Comparison of ENCODE assay signal across 8 cellular contexts in the genomic region with DNA sequence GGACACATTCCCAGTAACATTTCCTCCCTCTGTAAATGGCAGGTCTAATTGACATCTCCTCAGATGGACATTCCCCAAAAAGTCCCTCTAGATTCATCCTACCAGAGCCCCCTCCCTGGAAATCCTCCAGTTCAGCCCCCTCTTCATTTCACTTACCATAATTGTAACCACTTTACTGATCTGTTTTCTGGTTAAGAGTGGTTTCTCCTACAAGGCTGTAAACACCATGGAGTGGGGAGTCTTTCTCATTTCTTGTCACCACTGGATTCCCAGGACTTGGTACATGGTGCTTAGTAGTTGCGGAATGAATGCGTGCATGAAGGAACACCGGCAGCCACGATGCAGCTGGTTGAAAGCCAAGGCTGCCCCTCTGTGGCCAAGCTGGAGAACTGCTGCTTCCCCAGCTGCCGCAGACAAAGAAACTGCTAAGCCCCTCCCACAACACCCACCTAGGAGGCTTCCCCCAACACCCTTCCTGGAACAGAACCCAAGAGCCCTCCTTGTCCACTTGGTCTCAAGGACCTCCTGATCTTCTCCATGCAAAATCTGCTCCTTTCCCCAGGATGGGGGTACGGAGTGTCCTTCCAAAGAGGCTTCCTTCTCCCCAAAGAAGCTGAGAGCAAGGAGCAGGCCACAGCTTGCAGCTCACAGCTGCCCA. TPM values are rescaled to one million over a fixed set of nuclear protein-coding genes. Genes with fewer than 3 reads are reported as not detected.
DNase-seq lines count a peak whose midpoint lies in the region; ATAC-seq, FAIRE-seq and TF ChIP-seq lines count a peak whose summit lies in the region.

No MANE protein-coding gene starts in this region.

- H3K4me3 ChIP-seq in suprapubic skin = no peak overlapping the region

- no peaks in the 10 kb centered on the region for H3K9me3 Mint-ChIP-seq in activated T-helper 2 cell treated with anti-CD3 and anti-CD28 coated beads, Interferon-gamma antibody, Interleukin-2, Interleukin-4, amounts not matched to agents 10 μg/mL and 5 μg/mL and 100 μg/mL, durations not matched to agents 14 hours and 24 hours and 36 hours

- H3K27ac ChIP-seq in RWPE1 = 0 out of 2 replicates have a peak overlapping the region, but pooled peaks have one; percentile 10
- no peak overlapping the region for H3K27ac ChIP-seq in suprapubic skin

- 16% methylated on average over 6 of the region's 6 CpGs for WGBS in suprapubic skin

- no peak for TF ChIP-seq POLR2A in suprapubic skin (IDR thresholded peaks at IDR 0.05)

- H3K9me3 ChIP-seq in suprapubic skin = no peaks in the 10 kb centered on the region

- CTCF ChIA-PET in RWPE1 (lab: Yijun Ruan, JAX) = interaction anchor here (0.6 to 0.7 kb wide), 4 partner anchors 40 to 164 kb away, joined by 4 to 5 read pairs (median 4); no protein-coding TSS in a partner anchor

- no peak for FAIRE-seq in frontal cortex (lab: Jason Lieb, UNC)

- peak overlapping the region; percentile 51 for H3K27ac Mint-ChIP-seq in activated T-helper 2 cell treated with anti-CD3 and anti-CD28 coated beads, Interferon-gamma antibody, Interleukin-2, Interleukin-4, amounts not matched to agents 10 μg/mL and 5 μg/mL and 100 μg/mL, durations not matched to agents 14 hours and 24 hours and 36 hours

- TF ChIP-seq CTCF in RWPE1 (conservative IDR thresholded peaks at IDR 0.05; ENCODE audit: low read depth) = peak; percentile 92
- TF ChIP-seq CTCF in suprapubic skin (IDR thresholded peaks at IDR 0.05) = peak; percentile 78 to 93

- peaks cover 24% of the 10 kb centered on the region for H3K36me3 ChIP-seq in suprapubic skin

- ATAC-seq in HG03342 (IDR thresholded peaks at IDR 0.05; ENCODE audit: unreplicated experiment) = no peak

- no peaks in the 10 kb centered on the region for H3K27me3 ChIP-seq in suprapubic skin

- DNase-seq in GM04503 (ENCODE audit: low read depth) (peak; percentile 20), KG1 (lab: John Stamatoyannopoulos, UW) (peak; percentile 52), RWPE1 (ENCODE audit: low spot score) (peak; percentile 56), frontal cortex (ENCODE audit: low spot score in 2 of 2) (peak; percentile 68 to 78), nucleus accumbens (lab: John Stamatoyannopoulos, UW) (peak in 50 of 56 donors; percentile 8 to 80 (median 52)), suprapubic skin (ENCODE audit: low spot score in 2 of 2) (peak in 1 of 2 donors; percentile 82)
- peak; percentile 68 for DNase-seq in activated T-helper 2 cell treated with anti-CD3 and anti-CD28 coated beads, Interferon-gamma antibody, Interleukin-2, Interleukin-4, amounts not matched to agents 10 μg/mL and 5 μg/mL and 100 μg/mL, durations not matched to agents 14 hours and 24 hours and 36 hours (ENCODE audit: low spot score)

- intact Hi-C loops in activated T-helper 2 cell treated with anti-CD3 and anti-CD28 coated beads, Interferon-gamma antibody, Interleukin-2, Interleukin-4, amounts not matched to agents 10 μg/mL and 5 μg/mL and 100 μg/mL, durations not matched to agents 14 hours and 24 hours and 36 hours (cut with micrococcal nuclease) = loop anchor here (1.0 kb wide), 2 partner anchors 8 to 38 kb away; no protein-coding TSS in a partner anchor

- POLR2A ChIA-PET in RWPE1 (lab: Yijun Ruan, JAX; ENCODE audit: low non-redundant PET) = no interaction called here

- H3K4me1 ChIP-seq in suprapubic skin = peaks cover 5% of the 10 kb centered on the region

- peaks cover 18% of the 10 kb centered on the region for H3K4me1 Mint-ChIP-seq in activated T-helper 2 cell treated with anti-CD3 and anti-CD28 coated beads, Interferon-gamma antibody, Interleukin-2, Interleukin-4, amounts not matched to agents 10 μg/mL and 5 μg/mL and 100 μg/mL, durations not matched to agents 14 hours and 24 hours and 36 hours (ENCODE audit: low read depth)

- no peak overlapping the region for H3K4me3 Mint-ChIP-seq in activated T-helper 2 cell treated with anti-CD3 and anti-CD28 coated beads, Interferon-gamma antibody, Interleukin-2, Interleukin-4, amounts not matched to agents 10 μg/mL and 5 μg/mL and 100 μg/mL, durations not matched to agents 14 hours and 24 hours and 36 hours (ENCODE audit: low read depth)

- H3K36me3 Mint-ChIP-seq in activated T-helper 2 cell treated with anti-CD3 and anti-CD28 coated beads, Interferon-gamma antibody, Interleukin-2, Interleukin-4, amounts not matched to agents 10 μg/mL and 5 μg/mL and 100 μg/mL, durations not matched to agents 14 hours and 24 hours and 36 hours (ENCODE audit: low read depth) = peaks cover 52% of the 10 kb centered on the region

- no peaks in the 10 kb centered on the region for H3K27me3 Mint-ChIP-seq in activated T-helper 2 cell treated with anti-CD3 and anti-CD28 coated beads, Interferon-gamma antibody, Interleukin-2, Interleukin-4, amounts not matched to agents 10 μg/mL and 5 μg/mL and 100 μg/mL, durations not matched to agents 14 hours and 24 hours and 36 hours (ENCODE audit: low read depth)

- TF ChIP-seq EP300 in suprapubic skin (IDR thresholded peaks at IDR 0.05) = no peak

RNA-seq across cellular contexts. Expression of a gene that starts 18.6 kb away (rescaled TPM):
- 0.55 and 0.62 TPM in 2 replicates for total RNA-seq in activated T-helper 2 cell treated with anti-CD3 and anti-CD28 coated beads, Interferon-gamma antibody, Interleukin-2, Interleukin-4, amounts not matched to agents 10 μg/mL and 5 μg/mL and 100 μg/mL, durations not matched to agents 14 hours and 24 hours and 36 hours
- total RNA-seq in frontal cortex (1.6 TPM), suprapubic skin (10 to 100 TPM in 1 of 4 donors, 1 to 10 TPM in 3; 2.8 to 11.3 (median 5.8) TPM)

RNA-seq across cellular contexts. Expression of a gene that starts 39.4 kb away (rescaled TPM):
- 34.0 and 38.0 TPM in 2 replicates for total RNA-seq in activated T-helper 2 cell treated with anti-CD3 and anti-CD28 coated beads, Interferon-gamma antibody, Interleukin-2, Interleukin-4, amounts not matched to agents 10 μg/mL and 5 μg/mL and 100 μg/mL, durations not matched to agents 14 hours and 24 hours and 36 hours
- 46.9 TPM for total RNA-seq in frontal cortex
- 10 to 100 TPM; 12.3 to 29.7 (median 18.3) TPM for total RNA-seq in suprapubic skin

RNA-seq across cellular contexts. Expression of a gene that starts 51.2 kb away (rescaled TPM):
- 123 and 129 TPM in 2 replicates for total RNA-seq in activated T-helper 2 cell treated with anti-CD3 and anti-CD28 coated beads, Interferon-gamma antibody, Interleukin-2, Interleukin-4, amounts not matched to agents 10 μg/mL and 5 μg/mL and 100 μg/mL, durations not matched to agents 14 hours and 24 hours and 36 hours
- 13.0 TPM for total RNA-seq in frontal cortex
- 100 to 1,000 TPM in 1 of 4 donors, 10 to 100 TPM in 3; 59.8 to 163 (median 70.8) TPM for total RNA-seq in suprapubic skin
